Comparison of ENCODE assay signal across 1 cellular context in genomic region chr21:14736162-14736561, GRCh38.
TF ChIP-seq lines count a peak whose summit lies in the region.

No MANE protein-coding gene starts in this region.

TF ChIP-seq in GM12878, 131 proteins besides CTCF, POLR2A, EP300 and RAD21 (continued from another document):
- TF ChIP-seq REST (IDR thresholded peaks at IDR 0.05; ENCODE audit: low read depth, low read length) (no peak), ETV6 (conservative IDR thresholded peaks at IDR 0.05 in 1 of 2, IDR thresholded peaks at IDR 0.05 in 1 of 2; ENCODE audit: borderline replicate concordance in 1 of 2, low read depth in 1 of 2) (no peak), CEBPZ (IDR thresholded peaks at IDR 0.05; ENCODE audit: low read depth, low read length) (no peak), ZNF687 (IDR thresholded peaks at IDR 0.05) (peak; percentile 79), RAD51 (IDR thresholded peaks at IDR 0.05) (peak; percentile 84), BRCA1 (IDR thresholded peaks at IDR 0.05; ENCODE audit: low read depth, low read length) (no peak), EED (IDR thresholded peaks at IDR 0.05; ENCODE audit: low read depth) (0 out of 2 replicates have a peak, but pooled peaks have one; percentile 24), CHD2 (IDR thresholded peaks at IDR 0.05; ENCODE audit: borderline replicate concordance, low read depth, low read length) (no peak), SP1 (IDR thresholded peaks at IDR 0.05; ENCODE audit: low read depth, low read length) (no peak), MLLT1 (IDR thresholded peaks at IDR 0.05) (no peak), GATAD2B (conservative IDR thresholded peaks at IDR 0.05; ENCODE audit: low read depth) (no peak), ZNF24 (IDR thresholded peaks at IDR 0.05) (peak; percentile 71), ZBTB40 (IDR thresholded peaks at IDR 0.05; ENCODE audit: borderline replicate concordance) (peak; percentile 31; the same call in 1 of the 2 replicates), USF2 (IDR thresholded peaks at IDR 0.05; ENCODE audit: borderline replicate concordance, low read depth, low read length) (peak; percentile 45; the same call in 1 of the 2 replicates), SUPT20H (IDR thresholded peaks at IDR 0.05; ENCODE audit: borderline replicate concordance, control insufficient read depth, low read depth, low read length) (no peak)
